ENCODE assay signal across 11 cellular contexts in genomic region chr19:45472557-45473365, GRCh38. TPM values are rescaled to one million over a fixed set of nuclear protein-coding genes. Genes with fewer than 3 reads are reported as not detected.
DNase-seq lines count a peak whose midpoint lies in the region; ATAC-seq and TF ChIP-seq lines count a peak whose summit lies in the region.
"Had no signal": no experiment of that assay in that cellular context is flagged by ENCODE, and none has a peak within 500 bp of the region (broad histone marks: within the 10 kb centered on the region; RNA-seq: fewer than 3 reads in every experiment).

No MANE protein-coding gene starts in this region.

- H3K36me3 ChIP-seq in left lung, result peaks cover 0 to 16% of the 10 kb centered on the region in 2 donors

- TF ChIP-seq CTCF in Calu3 (IDR thresholded peaks at IDR 0.05; ENCODE audit: unreplicated experiment) (no peak), nephron progenitor cell (IDR thresholded peaks at IDR 0.05) (no peak), left lung (IDR thresholded peaks at IDR 0.05) (no peak)

- H3K4me1 ChIP-seq in left lung, result peaks cover 14 to 42% of the 10 kb centered on the region in 2 donors

- no TSS peak for BruUV-seq in Calu3 (replicated peaks; lab: Mats Ljungman, UMichigan)

- DNase-seq in Calu3 (no peak), M059J (ENCODE audit: low read depth) (peak; percentile 50), nephron progenitor cell (peak; percentile 50), DMS153 treated with DMSO at 0.1 percent for 48 hours (lab: John Stamatoyannopoulos, UW; ENCODE audit: unreplicated experiment) (no peak), NCI-H2081 treated with DMSO at 0.1 percent for 48 hours (lab: John Stamatoyannopoulos, UW) (no peak), SIG-M5 (lab: John Stamatoyannopoulos, UW) (no peak), left lung (no peak)
- DNase-seq in effector memory CD8-positive, alpha-beta T cell, result peak; percentile 43 to 44 (median 44)
- DNase-seq: activated CD8-positive, alpha-beta T cell treated with anti-CD3 and anti-CD28 coated beads, Interleukin-2, amount 10 ng/mL, durations not matched to agents 7 days and 5 days; cerebellar nuclear complex; NCI-H2171 treated with DMSO at 0.1 percent for 48 hours had no signal

- CTCF ChIA-PET in Calu3 (lab: Charles Lee), result interaction anchor here (1.4 kb wide), 1 partner anchor 34 kb away, joined by 4 read pairs; no protein-coding TSS in a partner anchor

- no peaks in the 10 kb centered on the region for H3K9me3 Mint-ChIP-seq in Calu3 (ENCODE audit: low read depth, unreplicated experiment)
- no peaks in the 10 kb centered on the region for H3K9me3 Mint-ChIP-seq in effector memory CD8-positive, alpha-beta T cell
- no peaks in the 10 kb centered on the region for H3K9me3 Mint-ChIP-seq in nephron progenitor cell

- intact Hi-C loops in Calu3 (cut with micrococcal nuclease; ENCODE audit: unreplicated experiment), result no loop called here
- intact Hi-C loops in left lung (cut with DNase I), result no loop called here

- H3K4me3 Mint-ChIP-seq in Calu3 (ENCODE audit: low read depth, unreplicated experiment) (peak overlapping the region; percentile 2), nephron progenitor cell (peak overlapping the region; percentile 88)
- peak overlapping the region; percentile 94 to 98 for H3K4me3 Mint-ChIP-seq in effector memory CD8-positive, alpha-beta T cell
- H3K4me3 Mint-ChIP-seq: activated CD8-positive, alpha-beta T cell treated with anti-CD3 and anti-CD28 coated beads, Interleukin-2, amount 10 ng/mL, durations not matched to agents 7 days and 5 days had no signal

- H3K27me3 Mint-ChIP-seq in Calu3 (ENCODE audit: unreplicated experiment) (peaks cover 14% of the 10 kb centered on the region), nephron progenitor cell (ENCODE audit: low read depth, poor library complexity) (peaks cover 94% of the 10 kb centered on the region)
- H3K27me3 Mint-ChIP-seq in effector memory CD8-positive, alpha-beta T cell, result peaks cover 0 to 10% of the 10 kb centered on the region in 2 donors

- H3K4me1 Mint-ChIP-seq in Calu3 (ENCODE audit: low read depth, unreplicated experiment) (peaks cover 51% of the 10 kb centered on the region), nephron progenitor cell (peaks cover 67% of the 10 kb centered on the region)
- H3K4me1 Mint-ChIP-seq in effector memory CD8-positive, alpha-beta T cell (ENCODE audit: low read depth in 2 of 2), result peaks cover 53 to 70% of the 10 kb centered on the region in 2 donors

- no peak overlapping the region for H3K4me3 ChIP-seq in left lung

- H3K27me3 ChIP-seq in left lung, result peaks cover 0 to 57% of the 10 kb centered on the region in 2 donors

- no peak for ATAC-seq in effector memory CD8-positive, alpha-beta T cell (replicated peaks)
- ATAC-seq in left lung, result no peak
- ATAC-seq: activated CD8-positive, alpha-beta T cell treated with anti-CD3 and anti-CD28 coated beads, Interleukin-2, amount 10 ng/mL, durations not matched to agents 7 days and 5 days had no signal

- H3K27ac ChIP-seq in left lung, result no peak overlapping the region

- H3K36me3 Mint-ChIP-seq in Calu3 (ENCODE audit: insufficient read depth, unreplicated experiment) (peaks cover 95% of the 10 kb centered on the region), nephron progenitor cell (ENCODE audit: low read depth) (no peaks in the 10 kb centered on the region)
- H3K36me3 Mint-ChIP-seq in effector memory CD8-positive, alpha-beta T cell (ENCODE audit: insufficient read depth), result peaks cover 100% of the 10 kb centered on the region

- H3K27ac Mint-ChIP-seq in Calu3 (ENCODE audit: unreplicated experiment), result peak overlapping the region; percentile 99
- peak overlapping the region; percentile 96 to 100 for H3K27ac Mint-ChIP-seq in effector memory CD8-positive, alpha-beta T cell
- H3K27ac Mint-ChIP-seq in nephron progenitor cell, result no peak overlapping the region
- H3K27ac Mint-ChIP-seq: activated CD8-positive, alpha-beta T cell treated with anti-CD3 and anti-CD28 coated beads, Interleukin-2, amount 10 ng/mL, durations not matched to agents 7 days and 5 days had no signal

- H3K9me3 ChIP-seq in left lung, result no peaks in the 10 kb centered on the region

RNA-seq across cellular contexts. Expression of gene FOSB, which starts 5.0 kb away (rescaled TPM):
- total RNA-seq in Calu3 (2022) (18.7 and 23.8 TPM in 2 replicates), left lung (10 to 100 TPM in 1 of 2 donors, 1 to 10 TPM in 1; 7.1 to 20.4 TPM)
- 4.3 and 5.5 TPM in 2 replicates for total RNA-seq in M059J (2014; rRNA removed; shearing (Covaris generic))

RNA-seq across cellular contexts. Expression of gene RTN2, which starts 24.1 kb away (rescaled TPM):
- total RNA-seq in Calu3 (2022) (5.7 and 7.2 TPM in 2 replicates), left lung (10 to 100 TPM in 1 of 2 donors, 1 to 10 TPM in 1; 9.4 to 16.7 TPM)
- total RNA-seq in M059J (2014; rRNA removed; shearing (Covaris generic)), result 3.5 and 4.2 TPM in 2 replicates

RNA-seq across cellular contexts. Expression of gene PPM1N, which starts 25.5 kb away (rescaled TPM):
- total RNA-seq in Calu3 (2022) (5.0 and 6.8 TPM in 2 replicates), left lung (1 to 10 TPM in 1 of 2 donors, under 1 TPM in 1; 0.47 to 2.1 TPM)
- 0.64 TPM in 1 of 2 replicates, not detected in the other for total RNA-seq in M059J (2014; rRNA removed; shearing (Covaris generic))

RNA-seq across cellular contexts. Expression of gene VASP, which starts 34.5 kb away (rescaled TPM):
- total RNA-seq in Calu3 (2022), result 194 and 219 TPM in 2 replicates
- total RNA-seq in M059J (2014; rRNA removed; shearing (Covaris generic)), result 91.6 and 97.7 TPM in 2 replicates
- 100 to 1,000 TPM; 109 to 220 TPM for total RNA-seq in left lung

RNA-seq across cellular contexts. Expression of gene ERCC1, which starts 49.0 kb away (rescaled TPM):
- 55.7 and 58.9 TPM in 2 replicates for total RNA-seq in Calu3 (2022)
- total RNA-seq in M059J (2014; rRNA removed; shearing (Covaris generic)), result 78.1 and 87.7 TPM in 2 replicates
- 10 to 100 TPM; 56.1 to 57.8 TPM for total RNA-seq in left lung

Comparison
In these comparisons a context has a peak if more than half of its experiments do, and no peak if none do; other contexts are left out.
1. DNase-seq: peak in M059J (single experiment), effector memory CD8-positive, alpha-beta T cell (3 of 3) and nephron progenitor cell (single experiment); none in Calu3 (single experiment), DMS153 treated with DMSO at 0.1 percent for 48 hours (single experiment), NCI-H2081 treated with DMSO at 0.1 percent for 48 hours (single experiment), SIG-M5 (single experiment) and left lung (0 of 2).
2. H3K4me3 Mint-ChIP-seq: peak in every context shown above with its lines; median percentile 96 in effector memory CD8-positive, alpha-beta T cell; 88 in nephron progenitor cell; 2 in Calu3.